9 cellular contexts compared by ENCODE assay signal in the genomic region with DNA sequence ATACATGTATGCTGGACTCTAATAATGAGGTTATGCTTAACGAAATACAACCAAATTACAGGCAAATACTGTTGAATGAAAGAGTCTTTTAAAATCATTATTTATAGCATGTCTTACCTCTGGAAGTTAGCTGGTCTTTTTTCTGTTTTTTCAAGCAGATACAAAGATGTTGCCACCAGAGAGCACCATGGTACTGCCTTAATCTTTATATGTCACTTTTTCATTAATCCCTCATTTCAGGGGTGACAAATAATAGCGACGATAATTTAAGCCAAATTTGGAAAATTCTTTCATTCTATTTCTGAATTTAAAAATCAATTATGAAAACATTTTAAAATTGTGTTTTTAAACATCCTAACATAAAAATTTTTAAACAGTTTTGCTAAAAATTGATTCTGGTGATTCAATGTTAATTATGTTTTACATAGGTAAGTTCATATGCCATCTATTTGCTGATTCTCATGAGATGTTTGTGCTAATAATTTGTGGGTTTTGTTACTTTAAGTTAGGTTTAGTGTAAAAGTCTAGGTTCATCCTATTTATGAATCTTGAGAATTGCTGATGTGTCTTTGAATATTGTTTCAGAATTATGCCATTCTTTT.
A peak's percentile ranks its signal among the peaks of the same experiment; 100 is the strongest.
DNase-seq lines count a peak whose midpoint lies in the region; ATAC-seq and TF ChIP-seq lines count a peak whose summit lies in the region.
"Had no signal": no experiment of that assay in that cellular context is flagged by ENCODE, and none has a peak within 500 bp of the region (broad histone marks: within the 10 kb centered on the region; RNA-seq: fewer than 3 reads in every experiment).

No MANE protein-coding gene starts in this region.

- intact Hi-C loops in psoas muscle (cut with DNase I) = loop anchor here (5.0 to 10.0 kb wide), 2 partner anchors 216 to 223 kb away; no protein-coding TSS in a partner anchor
- intact Hi-C loops in activated CD4-positive, alpha-beta T cell treated with anti-CD3 and anti-CD28 coated beads, Interleukin-2, amount 10 ng/mL, durations not matched to agents 24 days and 14 days (cut with micrococcal nuclease) = no loop called here

- H3K27ac ChIP-seq in psoas muscle = no peak overlapping the region

- no peak overlapping the region for H3K4me3 ChIP-seq in psoas muscle

- H3K27ac Mint-ChIP-seq in endothelial cell (ENCODE audit: unreplicated experiment) = no peak overlapping the region
- no peak overlapping the region for H3K27ac Mint-ChIP-seq in T-helper 2 cell treated with Interferon-gamma antibody and Interleukin-4, amounts not matched to agents 5 μg/mL and 100 μg/mL, for 36 hours
- no peak overlapping the region for H3K27ac Mint-ChIP-seq in naive thymus-derived CD8-positive, alpha-beta T cell
- H3K27ac Mint-ChIP-seq in activated CD4-positive, alpha-beta T cell treated with anti-CD3 and anti-CD28 coated beads, Interleukin-2, amount 10 ng/mL, durations not matched to agents 24 days and 14 days = no peak overlapping the region

- ATAC-seq in psoas muscle (no peak), left lobe of liver (no peak)
- ATAC-seq in naive thymus-derived CD8-positive, alpha-beta T cell = no peak

- peak; percentile 13 for DNase-seq in GM13976 (ENCODE audit: low spot score)
- peak; percentile 79 to 88 for DNase-seq in NCI-H526 (lab: John Stamatoyannopoulos, UW)
- DNase-seq in endothelial cell (ENCODE audit: low spot score) = no peak
- no peak for DNase-seq in psoas muscle
- DNase-seq in left lobe of liver (ENCODE audit: low spot score) = no peak
- DNase-seq in T-helper 2 cell treated with Interferon-gamma antibody and Interleukin-4, amounts not matched to agents 5 μg/mL and 100 μg/mL, for 36 hours (ENCODE audit: low spot score) = no peak
- no peak for DNase-seq in naive thymus-derived CD8-positive, alpha-beta T cell
- no peak for DNase-seq in activated CD4-positive, alpha-beta T cell treated with anti-CD3 and anti-CD28 coated beads, Interleukin-2, amount 10 ng/mL, durations not matched to agents 24 days and 14 days
- DNase-seq: activated gamma-delta T cell treated with Interleukin-2 at 50 U/mL for 16 hours had no signal

- H3K36me3 ChIP-seq in psoas muscle (ENCODE audit: insufficient read depth in 1 of 2, low read depth in 1 of 2) = no peaks in the 10 kb centered on the region

- H3K4me1 ChIP-seq in psoas muscle = no peaks in the 10 kb centered on the region

- no peak overlapping the region for H3K4me3 Mint-ChIP-seq in endothelial cell (ENCODE audit: unreplicated experiment)
- H3K4me3 Mint-ChIP-seq in T-helper 2 cell treated with Interferon-gamma antibody and Interleukin-4, amounts not matched to agents 5 μg/mL and 100 μg/mL, for 36 hours = no peak overlapping the region
- H3K4me3 Mint-ChIP-seq in naive thymus-derived CD8-positive, alpha-beta T cell = no peak overlapping the region
- H3K4me3 Mint-ChIP-seq in activated CD4-positive, alpha-beta T cell treated with anti-CD3 and anti-CD28 coated beads, Interleukin-2, amount 10 ng/mL, durations not matched to agents 24 days and 14 days = no peak overlapping the region

- no peaks in the 10 kb centered on the region for H3K36me3 Mint-ChIP-seq in endothelial cell (ENCODE audit: low read depth, unreplicated experiment)
- H3K36me3 Mint-ChIP-seq in T-helper 2 cell treated with Interferon-gamma antibody and Interleukin-4, amounts not matched to agents 5 μg/mL and 100 μg/mL, for 36 hours (ENCODE audit: low read depth) = no peaks in the 10 kb centered on the region
- H3K36me3 Mint-ChIP-seq in naive thymus-derived CD8-positive, alpha-beta T cell = no peaks in the 10 kb centered on the region
- no peaks in the 10 kb centered on the region for H3K36me3 Mint-ChIP-seq in activated CD4-positive, alpha-beta T cell treated with anti-CD3 and anti-CD28 coated beads, Interleukin-2, amount 10 ng/mL, durations not matched to agents 24 days and 14 days (ENCODE audit: low read depth)

- no peaks in the 10 kb centered on the region for H3K27me3 Mint-ChIP-seq in endothelial cell (ENCODE audit: unreplicated experiment)
- no peaks in the 10 kb centered on the region for H3K27me3 Mint-ChIP-seq in T-helper 2 cell treated with Interferon-gamma antibody and Interleukin-4, amounts not matched to agents 5 μg/mL and 100 μg/mL, for 36 hours (ENCODE audit: low read depth)
- peaks cover 8 to 22% (median 11%) of the 10 kb centered on the region in 5 donors for H3K27me3 Mint-ChIP-seq in naive thymus-derived CD8-positive, alpha-beta T cell
- H3K27me3 Mint-ChIP-seq in activated CD4-positive, alpha-beta T cell treated with anti-CD3 and anti-CD28 coated beads, Interleukin-2, amount 10 ng/mL, durations not matched to agents 24 days and 14 days = no peaks in the 10 kb centered on the region

- no peaks in the 10 kb centered on the region for H3K9me3 ChIP-seq in psoas muscle

- POLR2A ChIA-PET in naive thymus-derived CD8-positive, alpha-beta T cell (lab: Charles Lee) = no interaction called here

- peaks cover 4% of the 10 kb centered on the region for H3K4me1 Mint-ChIP-seq in endothelial cell (ENCODE audit: unreplicated experiment)
- no peaks in the 10 kb centered on the region for H3K4me1 Mint-ChIP-seq in T-helper 2 cell treated with Interferon-gamma antibody and Interleukin-4, amounts not matched to agents 5 μg/mL and 100 μg/mL, for 36 hours (ENCODE audit: low read depth)
- H3K4me1 Mint-ChIP-seq in naive thymus-derived CD8-positive, alpha-beta T cell = peaks cover 0 to 1% (median 0%) of the 10 kb centered on the region in 4 donors
- no peaks in the 10 kb centered on the region for H3K4me1 Mint-ChIP-seq in activated CD4-positive, alpha-beta T cell treated with anti-CD3 and anti-CD28 coated beads, Interleukin-2, amount 10 ng/mL, durations not matched to agents 24 days and 14 days

- 32 to 37% (median 33%) methylated on average over 3 of the region's 3 CpGs for WGBS in psoas muscle, 3 donors

- no peaks in the 10 kb centered on the region for H3K9me3 Mint-ChIP-seq in endothelial cell (ENCODE audit: unreplicated experiment)
- H3K9me3 Mint-ChIP-seq in T-helper 2 cell treated with Interferon-gamma antibody and Interleukin-4, amounts not matched to agents 5 μg/mL and 100 μg/mL, for 36 hours = no peaks in the 10 kb centered on the region
- H3K9me3 Mint-ChIP-seq in naive thymus-derived CD8-positive, alpha-beta T cell = peaks cover 0 to 4% (median 0%) of the 10 kb centered on the region in 9 donors
- H3K9me3 Mint-ChIP-seq in activated CD4-positive, alpha-beta T cell treated with anti-CD3 and anti-CD28 coated beads, Interleukin-2, amount 10 ng/mL, durations not matched to agents 24 days and 14 days = no peaks in the 10 kb centered on the region

- in situ Hi-C loops in GM13976 (cut with MboI; ENCODE audit: low sequenced_read_pairs, unreplicated experiment) = loop anchor here (5.0 kb wide), 1 partner anchor 211 kb away; no protein-coding TSS in a partner anchor

- peak; percentile 27 for TF ChIP-seq CTCF in GM13976 (IDR thresholded peaks at IDR 0.05; ENCODE audit: borderline replicate concordance, control extremely low read depth, extremely low read depth, insufficient read depth, missing control alignments)
- peak; percentile 18 for TF ChIP-seq CTCF in endothelial cell (IDR thresholded peaks at IDR 0.05; ENCODE audit: unreplicated experiment)
- peak; percentile 42 for TF ChIP-seq CTCF in psoas muscle (IDR thresholded peaks at IDR 0.05)

- H3K27me3 ChIP-seq in psoas muscle (ENCODE audit: insufficient read depth in 3 of 3, low read length in 2 of 3) = no peaks in the 10 kb centered on the region

Comparison
In these comparisons a context has a peak if more than half of its experiments do, and no peak if none do; other contexts are left out.
1. DNase-seq: peak in GM13976 (single experiment) and NCI-H526 (2 of 2); none in endothelial cell (single experiment), psoas muscle (0 of 2), left lobe of liver (single experiment), T-helper 2 cell treated with Interferon-gamma antibody and Interleukin-4, amounts not matched to agents 5 μg/mL and 100 μg/mL, for 36 hours (single experiment), naive thymus-derived CD8-positive, alpha-beta T cell (0 of 10) and activated CD4-positive, alpha-beta T cell treated with anti-CD3 and anti-CD28 coated beads, Interleukin-2, amount 10 ng/mL, durations not matched to agents 24 days and 14 days (single experiment).
2. Peak in every context shown above with its lines, with median percentiles within 50 percentile points of each other: CTCF ChIP-seq.